Comparison of ENCODE assay signal across 1 cellular context in genomic region chr5:160442824-160443431, GRCh38.
TF ChIP-seq lines count a peak whose summit lies in the region.

No MANE protein-coding gene starts in this region.

TF ChIP-seq in GM12878, 131 proteins besides CTCF, POLR2A, EP300 and RAD21 (continued from another document and continues in another):
- TF ChIP-seq, protein P1, sequence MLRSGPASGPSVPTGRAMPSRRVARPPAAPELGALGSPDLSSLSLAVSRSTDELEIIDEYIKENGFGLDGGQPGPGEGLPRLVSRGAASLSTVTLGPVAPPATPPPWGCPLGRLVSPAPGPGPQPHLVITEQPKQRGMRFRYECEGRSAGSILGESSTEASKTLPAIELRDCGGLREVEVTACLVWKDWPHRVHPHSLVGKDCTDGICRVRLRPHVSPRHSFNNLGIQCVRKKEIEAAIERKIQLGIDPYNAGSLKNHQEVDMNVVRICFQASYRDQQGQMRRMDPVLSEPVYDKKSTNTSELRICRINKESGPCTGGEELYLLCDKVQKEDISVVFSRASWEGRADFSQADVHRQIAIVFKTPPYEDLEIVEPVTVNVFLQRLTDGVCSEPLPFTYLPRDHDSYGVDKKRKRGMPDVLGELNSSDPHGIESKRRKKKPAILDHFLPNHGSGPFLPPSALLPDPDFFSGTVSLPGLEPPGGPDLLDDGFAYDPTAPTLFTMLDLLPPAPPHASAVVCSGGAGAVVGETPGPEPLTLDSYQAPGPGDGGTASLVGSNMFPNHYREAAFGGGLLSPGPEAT (IDR thresholded peaks at IDR 0.05; ENCODE audit: low read depth) = peak; percentile 83
- TF ChIP-seq, protein P2, sequence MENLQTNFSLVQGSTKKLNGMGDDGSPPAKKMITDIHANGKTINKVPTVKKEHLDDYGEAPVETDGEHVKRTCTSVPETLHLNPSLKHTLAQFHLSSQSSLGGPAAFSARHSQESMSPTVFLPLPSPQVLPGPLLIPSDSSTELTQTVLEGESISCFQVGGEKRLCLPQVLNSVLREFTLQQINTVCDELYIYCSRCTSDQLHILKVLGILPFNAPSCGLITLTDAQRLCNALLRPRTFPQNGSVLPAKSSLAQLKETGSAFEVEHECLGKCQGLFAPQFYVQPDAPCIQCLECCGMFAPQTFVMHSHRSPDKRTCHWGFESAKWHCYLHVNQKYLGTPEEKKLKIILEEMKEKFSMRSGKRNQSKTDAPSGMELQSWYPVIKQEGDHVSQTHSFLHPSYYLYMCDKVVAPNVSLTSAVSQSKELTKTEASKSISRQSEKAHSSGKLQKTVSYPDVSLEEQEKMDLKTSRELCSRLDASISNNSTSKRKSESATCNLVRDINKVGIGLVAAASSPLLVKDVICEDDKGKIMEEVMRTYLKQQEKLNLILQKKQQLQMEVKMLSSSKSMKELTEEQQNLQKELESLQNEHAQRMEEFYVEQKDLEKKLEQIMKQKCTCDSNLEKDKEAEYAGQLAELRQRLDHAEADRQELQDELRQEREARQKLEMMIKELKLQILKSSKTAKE (IDR thresholded peaks at IDR 0.05; ENCODE audit: low read depth, poor library complexity, severe bottlenecking) = peak; percentile 56
- TF ChIP-seq MEF2A (IDR thresholded peaks at IDR 0.05; ENCODE audit: insufficient read depth, low read depth, low read length) (no peak), SMARCA5 (IDR thresholded peaks at IDR 0.05) (no peak), KDM1A (IDR thresholded peaks at IDR 0.05; ENCODE audit: borderline replicate concordance) (no peak), PRDM15 (CRISPR knock-in tag; IDR thresholded peaks at IDR 0.05) (no peak), PBX3 (IDR thresholded peaks at IDR 0.05; ENCODE audit: insufficient replicate concordance, low read depth, low read length) (no peak), FOXM1 (IDR thresholded peaks at IDR 0.05; ENCODE audit: low read depth, low read length) (no peak), ZBTB40 (IDR thresholded peaks at IDR 0.05; ENCODE audit: borderline replicate concordance) (no peak), SMC3 (IDR thresholded peaks at IDR 0.05; ENCODE audit: borderline replicate concordance, low read length) (no peak), ZZZ3 (IDR thresholded peaks at IDR 0.05; ENCODE audit: control insufficient read depth, insufficient read length, low read depth) (no peak), NFYA (IDR thresholded peaks at IDR 0.05; ENCODE audit: borderline replicate concordance, low read depth, low read length) (no peak), SUZ12 (IDR thresholded peaks at IDR 0.05; ENCODE audit: unreplicated experiment) (no peak), JUND (IDR thresholded peaks at IDR 0.05; ENCODE audit: low read depth, low read length) (no peak), FOS (IDR thresholded peaks at IDR 0.05; ENCODE audit: borderline replicate concordance, extremely low read depth, insufficient read length) (no peak), NBN (IDR thresholded peaks at IDR 0.05) (peak; percentile 69; the same call in 1 of the 2 replicates), TCF3 (IDR thresholded peaks at IDR 0.05; ENCODE audit: borderline replicate concordance, insufficient read depth, low read depth, low read length) (no peak), ZNF274 (IDR thresholded peaks at IDR 0.05; ENCODE audit: insufficient read depth, insufficient read length) (no peak), ZNF622 (IDR thresholded peaks at IDR 0.05) (no peak), PKNOX1 (IDR thresholded peaks at IDR 0.05) (0 out of 2 replicates have a peak, but pooled peaks have one; percentile 11)
- TF ChIP-seq, protein P3, sequence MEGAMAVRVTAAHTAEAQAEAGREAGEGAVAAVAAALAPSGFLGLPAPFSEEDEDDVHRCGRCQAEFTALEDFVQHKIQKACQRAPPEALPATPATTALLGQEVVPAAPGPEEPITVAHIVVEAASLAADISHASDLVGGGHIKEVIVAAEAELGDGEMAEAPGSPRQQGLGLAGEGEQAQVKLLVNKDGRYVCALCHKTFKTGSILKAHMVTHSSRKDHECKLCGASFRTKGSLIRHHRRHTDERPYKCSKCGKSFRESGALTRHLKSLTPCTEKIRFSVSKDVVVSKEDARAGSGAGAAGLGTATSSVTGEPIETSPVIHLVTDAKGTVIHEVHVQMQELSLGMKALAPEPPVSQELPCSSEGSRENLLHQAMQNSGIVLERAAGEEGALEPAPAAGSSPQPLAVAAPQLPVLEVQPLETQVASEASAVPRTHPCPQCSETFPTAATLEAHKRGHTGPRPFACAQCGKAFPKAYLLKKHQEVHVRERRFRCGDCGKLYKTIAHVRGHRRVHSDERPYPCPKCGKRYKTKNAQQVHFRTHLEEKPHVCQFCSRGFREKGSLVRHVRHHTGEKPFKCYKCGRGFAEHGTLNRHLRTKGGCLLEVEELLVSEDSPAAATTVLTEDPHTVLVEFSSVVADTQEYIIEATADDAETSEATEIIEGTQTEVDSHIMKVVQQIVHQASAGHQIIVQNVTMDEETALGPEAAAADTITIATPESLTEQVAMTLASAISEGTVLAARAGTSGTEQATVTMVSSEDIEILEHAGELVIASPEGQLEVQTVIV (IDR thresholded peaks at IDR 0.05; ENCODE audit: borderline replicate concordance, partially characterized antibody) = no peak
- TF ChIP-seq, protein P4, sequence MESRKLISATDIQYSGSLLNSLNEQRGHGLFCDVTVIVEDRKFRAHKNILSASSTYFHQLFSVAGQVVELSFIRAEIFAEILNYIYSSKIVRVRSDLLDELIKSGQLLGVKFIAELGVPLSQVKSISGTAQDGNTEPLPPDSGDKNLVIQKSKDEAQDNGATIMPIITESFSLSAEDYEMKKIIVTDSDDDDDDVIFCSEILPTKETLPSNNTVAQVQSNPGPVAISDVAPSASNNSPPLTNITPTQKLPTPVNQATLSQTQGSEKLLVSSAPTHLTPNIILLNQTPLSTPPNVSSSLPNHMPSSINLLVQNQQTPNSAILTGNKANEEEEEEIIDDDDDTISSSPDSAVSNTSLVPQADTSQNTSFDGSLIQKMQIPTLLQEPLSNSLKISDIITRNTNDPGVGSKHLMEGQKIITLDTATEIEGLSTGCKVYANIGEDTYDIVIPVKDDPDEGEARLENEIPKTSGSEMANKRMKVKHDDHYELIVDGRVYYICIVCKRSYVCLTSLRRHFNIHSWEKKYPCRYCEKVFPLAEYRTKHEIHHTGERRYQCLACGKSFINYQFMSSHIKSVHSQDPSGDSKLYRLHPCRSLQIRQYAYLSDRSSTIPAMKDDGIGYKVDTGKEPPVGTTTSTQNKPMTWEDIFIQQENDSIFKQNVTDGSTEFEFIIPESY (IDR thresholded peaks at IDR 0.05) = peak; percentile 67; the same call in 1 of the 2 replicates
- TF ChIP-seq, protein P5, sequence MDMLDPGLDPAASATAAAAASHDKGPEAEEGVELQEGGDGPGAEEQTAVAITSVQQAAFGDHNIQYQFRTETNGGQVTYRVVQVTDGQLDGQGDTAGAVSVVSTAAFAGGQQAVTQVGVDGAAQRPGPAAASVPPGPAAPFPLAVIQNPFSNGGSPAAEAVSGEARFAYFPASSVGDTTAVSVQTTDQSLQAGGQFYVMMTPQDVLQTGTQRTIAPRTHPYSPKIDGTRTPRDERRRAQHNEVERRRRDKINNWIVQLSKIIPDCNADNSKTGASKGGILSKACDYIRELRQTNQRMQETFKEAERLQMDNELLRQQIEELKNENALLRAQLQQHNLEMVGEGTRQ (IDR thresholded peaks at IDR 0.05; ENCODE audit: borderline replicate concordance, low read depth, low read length) = no peak
- TF ChIP-seq, protein P6, sequence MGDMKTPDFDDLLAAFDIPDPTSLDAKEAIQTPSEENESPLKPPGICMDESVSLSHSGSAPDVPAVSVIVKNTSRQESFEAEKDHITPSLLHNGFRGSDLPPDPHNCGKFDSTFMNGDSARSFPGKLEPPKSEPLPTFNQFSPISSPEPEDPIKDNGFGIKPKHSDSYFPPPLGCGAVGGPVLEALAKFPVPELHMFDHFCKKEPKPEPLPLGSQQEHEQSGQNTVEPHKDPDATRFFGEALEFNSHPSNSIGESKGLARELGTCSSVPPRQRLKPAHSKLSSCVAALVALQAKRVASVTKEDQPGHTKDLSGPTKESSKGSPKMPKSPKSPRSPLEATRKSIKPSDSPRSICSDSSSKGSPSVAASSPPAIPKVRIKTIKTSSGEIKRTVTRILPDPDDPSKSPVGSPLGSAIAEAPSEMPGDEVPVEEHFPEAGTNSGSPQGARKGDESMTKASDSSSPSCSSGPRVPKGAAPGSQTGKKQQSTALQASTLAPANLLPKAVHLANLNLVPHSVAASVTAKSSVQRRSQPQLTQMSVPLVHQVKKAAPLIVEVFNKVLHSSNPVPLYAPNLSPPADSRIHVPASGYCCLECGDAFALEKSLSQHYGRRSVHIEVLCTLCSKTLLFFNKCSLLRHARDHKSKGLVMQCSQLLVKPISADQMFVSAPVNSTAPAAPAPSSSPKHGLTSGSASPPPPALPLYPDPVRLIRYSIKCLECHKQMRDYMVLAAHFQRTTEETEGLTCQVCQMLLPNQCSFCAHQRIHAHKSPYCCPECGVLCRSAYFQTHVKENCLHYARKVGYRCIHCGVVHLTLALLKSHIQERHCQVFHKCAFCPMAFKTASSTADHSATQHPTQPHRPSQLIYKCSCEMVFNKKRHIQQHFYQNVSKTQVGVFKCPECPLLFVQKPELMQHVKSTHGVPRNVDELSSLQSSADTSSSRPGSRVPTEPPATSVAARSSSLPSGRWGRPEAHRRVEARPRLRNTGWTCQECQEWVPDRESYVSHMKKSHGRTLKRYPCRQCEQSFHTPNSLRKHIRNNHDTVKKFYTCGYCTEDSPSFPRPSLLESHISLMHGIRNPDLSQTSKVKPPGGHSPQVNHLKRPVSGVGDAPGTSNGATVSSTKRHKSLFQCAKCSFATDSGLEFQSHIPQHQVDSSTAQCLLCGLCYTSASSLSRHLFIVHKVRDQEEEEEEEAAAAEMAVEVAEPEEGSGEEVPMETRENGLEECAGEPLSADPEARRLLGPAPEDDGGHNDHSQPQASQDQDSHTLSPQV (IDR thresholded peaks at IDR 0.05) = peak; percentile 61; the same call in 1 of the 2 replicates
